9 cellular contexts compared by ENCODE assay signal in genomic region chr7:42227523-42227922, GRCh38. TPM values are rescaled to one million over a fixed set of nuclear protein-coding genes. Genes with fewer than 3 reads are reported as not detected.
DNase-seq lines count a peak whose midpoint lies in the region; ATAC-seq and TF ChIP-seq lines count a peak whose summit lies in the region.
"Had no signal": no experiment of that assay in that cellular context is flagged by ENCODE, and none has a peak within 500 bp of the region (broad histone marks: within the 10 kb centered on the region; RNA-seq: fewer than 3 reads in every experiment).

No MANE protein-coding gene starts in this region.

- H3K9me3 Mint-ChIP-seq in activated naive CD4-positive, alpha-beta T cell treated with anti-CD3 and anti-CD28 coated beads, Interleukin-2, amount 50 U/mL, for 72 hours = no peaks in the 10 kb centered on the region
- H3K9me3 Mint-ChIP-seq: memory B cell had no signal

- H3K4me1 ChIP-seq in ACC112 (ENCODE audit: control insufficient read depth, insufficient read depth, low read length, unreplicated experiment) (peaks cover 10% of the 10 kb centered on the region), right lobe of liver (peaks cover 0 to 7% (median 0%) of the 10 kb centered on the region in 4 donors)

- WGBS in right lobe of liver (ENCODE audit: insufficient coverage, low coverage, low lambda C conversion rate, missing lambda C conversion rate) = 17% methylated on average over 14 of the region's 14 CpGs

- 0 out of 2 replicates have a peak, but pooled peaks cover 5% of the 10 kb centered on the region for H3K36me3 ChIP-seq in ACC112 (ENCODE audit: insufficient read depth, low read length)
- no peaks in the 10 kb centered on the region for H3K36me3 ChIP-seq in right lobe of liver

- DNase-seq in activated naive CD4-positive, alpha-beta T cell treated with anti-CD3 and anti-CD28 coated beads, Interleukin-2, amount 50 U/mL, for 72 hours (ENCODE audit: low spot score in 2 of 2) = peak in 1 of 2 donors; percentile 22
- no peak for DNase-seq in right lobe of liver
- no peak for DNase-seq in activated CD4-positive, CD25-positive, alpha-beta regulatory T cell treated with anti-CD3 and anti-CD28 coated beads, Interleukin-2, amount 50 U/mL, for 72 hours
- DNase-seq in D341Med (ENCODE audit: low spot score) = no peak
- no peak for DNase-seq in NAMALWA (ENCODE audit: low spot score)
- no peak for DNase-seq in stimulated activated CD4-positive, alpha-beta T cell treated with anti-CD3 and anti-CD28 coated beads, Interleukin-2, amount 100 ng/mL, for 48 hours

- H3K27ac ChIP-seq in ACC112 (ENCODE audit: low read depth, low read length) = no peak overlapping the region
- H3K27ac ChIP-seq in right lobe of liver = no peak overlapping the region

- intact Hi-C loops in right lobe of liver (cut with DNase I) = no loop called here

- peaks cover 5 to 7% of the 10 kb centered on the region in 2 donors for H3K36me3 Mint-ChIP-seq in activated naive CD4-positive, alpha-beta T cell treated with anti-CD3 and anti-CD28 coated beads, Interleukin-2, amount 50 U/mL, for 72 hours
- H3K36me3 Mint-ChIP-seq: memory B cell had no signal

- no peaks in the 10 kb centered on the region for H3K27me3 ChIP-seq in ACC112 (ENCODE audit: insufficient read depth, low read length)
- H3K27me3 ChIP-seq in right lobe of liver = peaks cover 0 to 11% of the 10 kb centered on the region in 2 donors

- no peaks in the 10 kb centered on the region for H3K9me3 ChIP-seq in right lobe of liver

- ATAC-seq in GM21619 (IDR thresholded peaks at IDR 0.05; ENCODE audit: unreplicated experiment) = peak; percentile 70
- peak; percentile 47 to 90 for ATAC-seq in activated naive CD4-positive, alpha-beta T cell treated with anti-CD3 and anti-CD28 coated beads, Interleukin-2, amount 50 U/mL, for 72 hours
- ATAC-seq in right lobe of liver = peak in 1 of 4 donors; percentile 12

- H3K79me2 ChIP-seq in ACC112 (ENCODE audit: control insufficient read depth, insufficient read depth, low read length, unreplicated experiment) = peaks cover 31% of the 10 kb centered on the region

- H3K4me3 ChIP-seq in ACC112 (ENCODE audit: low read depth, low read length) (peak overlapping the region; percentile 72), right lobe of liver (peak overlapping the region in 2 of 3 donors; percentile 6 to 19)

- no peak for TF ChIP-seq POLR2A in right lobe of liver (IDR thresholded peaks at IDR 0.05)

- H3K27ac Mint-ChIP-seq in activated naive CD4-positive, alpha-beta T cell treated with anti-CD3 and anti-CD28 coated beads, Interleukin-2, amount 50 U/mL, for 72 hours = peak overlapping the region in 1 of 2 donors; percentile 45
- H3K27ac Mint-ChIP-seq: memory B cell had no signal

- no peak overlapping the region for H2AFZ ChIP-seq in ACC112 (ENCODE audit: low read length, unreplicated experiment)

- no peak for TF ChIP-seq CTCF in right lobe of liver (IDR thresholded peaks at IDR 0.05)

RNA-seq across cellular contexts. Expression of gene GLI3, which starts 9.5 kb away (rescaled TPM):
- under 1 TPM; 0.14 to 0.64 TPM for total RNA-seq in activated naive CD4-positive, alpha-beta T cell treated with anti-CD3 and anti-CD28 coated beads, Interleukin-2, amount 50 U/mL, for 72 hours
- under 1 TPM; 0.12 to 0.95 (median 0.21) TPM for total RNA-seq in right lobe of liver
